ENCODE assay signal across 17 cellular contexts in genomic region chr1:27003745-27004470, GRCh38. TPM values are rescaled to one million over a fixed set of nuclear protein-coding genes. Genes with fewer than 3 reads are reported as not detected.
A peak's percentile ranks its signal among the peaks of the same experiment; 100 is the strongest.
DNase-seq lines count a peak whose midpoint lies in the region; TF ChIP-seq lines count a peak whose summit lies in the region.
"Had no signal": no experiment of that assay in that cellular context is flagged by ENCODE, and none has a peak within 500 bp of the region (broad histone marks: within the 10 kb centered on the region; RNA-seq: fewer than 3 reads in every experiment).

No MANE protein-coding gene starts in this region.

- DNase-seq in Calu3 (no peak), NT2/D1 (ENCODE audit: low read depth, low spot score) (no peak), foreskin fibroblast (peak; percentile 35 to 68), progenitor cell of endocrine pancreas (ENCODE audit: low spot score, unreplicated experiment) (no peak), brain microvascular endothelial cell (no peak), COR-L47 (lab: John Stamatoyannopoulos, UW) (no peak), NCI-H2227 treated with DMSO at 0.1 percent for 48 hours (lab: John Stamatoyannopoulos, UW) (no peak)
- no peak for DNase-seq in activated CD4-positive, CD25-positive, alpha-beta regulatory T cell treated with anti-CD3 and anti-CD28 coated beads, Interleukin-2, amount 50 U/mL, for 72 hours
- DNase-seq: activated CD4-positive, alpha-beta T cell treated with anti-CD3 and anti-CD28 coated beads for 36 hours; activated T-cell treated with anti-CD3 and anti-CD28 coated beads, Interleukin-2, amount 50 U/mL, for 72 hours; amygdala; NCI-H1105 treated with DMSO at 0.1 percent for 48 hours; NCI-H446 treated with DMSO at 0.1 percent for 48 hours; T-helper 17 cell had no signal

- no peaks in the 10 kb centered on the region for H3K9me3 ChIP-seq in NT2/D1 (ENCODE audit: insufficient read depth, low read length)
- H3K9me3 ChIP-seq: ovary had no signal

- intact Hi-C loops in Calu3 (cut with micrococcal nuclease; ENCODE audit: unreplicated experiment) = no loop called here

- H3K27ac ChIP-seq in brain microvascular endothelial cell = no peak overlapping the region
- H3K27ac ChIP-seq: ovary had no signal

- H3K9me3 Mint-ChIP-seq in Calu3 (ENCODE audit: low read depth, unreplicated experiment) (no peaks in the 10 kb centered on the region), progenitor cell of endocrine pancreas (ENCODE audit: low read depth) (no peaks in the 10 kb centered on the region)
- H3K9me3 Mint-ChIP-seq: activated T-cell treated with anti-CD3 and anti-CD28 coated beads, Interleukin-2, amount 50 U/mL, for 72 hours had no signal

- TF ChIP-seq CTCF in Calu3 (IDR thresholded peaks at IDR 0.05; ENCODE audit: unreplicated experiment) = no peak
- TF ChIP-seq CTCF in foreskin fibroblast (IDR thresholded peaks at IDR 0.05; ENCODE audit: low read depth, low read length) = no peak
- TF ChIP-seq CTCF in progenitor cell of endocrine pancreas (IDR thresholded peaks at IDR 0.05; ENCODE audit: unreplicated experiment) = no peak
- TF ChIP-seq CTCF in brain microvascular endothelial cell (IDR thresholded peaks at IDR 0.05; ENCODE audit: low read depth, low read length, missing control alignments) = no peak

- H3K27me3 ChIP-seq in NT2/D1 (ENCODE audit: insufficient read depth, insufficient read length) (no peaks in the 10 kb centered on the region), brain microvascular endothelial cell (replicated peaks) (no peaks in the 10 kb centered on the region)
- H3K27me3 ChIP-seq: ovary had no signal

- H3K9ac ChIP-seq in NT2/D1 (ENCODE audit: insufficient read length, low read depth) = peak overlapping the region; percentile 42

- BruUV-seq in Calu3 (replicated peaks; lab: Mats Ljungman, UMichigan) = no TSS peak

- peaks cover 34% of the 10 kb centered on the region for H3K4me1 Mint-ChIP-seq in Calu3 (ENCODE audit: low read depth, unreplicated experiment)
- H3K4me1 Mint-ChIP-seq in progenitor cell of endocrine pancreas (ENCODE audit: low read depth) = peaks cover 40% of the 10 kb centered on the region
- H3K4me1 Mint-ChIP-seq: activated CD4-positive, alpha-beta T cell treated with anti-CD3 and anti-CD28 coated beads for 36 hours had no signal

- H3K27ac Mint-ChIP-seq in Calu3 (ENCODE audit: unreplicated experiment) = peak overlapping the region; percentile 91
- peak overlapping the region; percentile 86 for H3K27ac Mint-ChIP-seq in progenitor cell of endocrine pancreas
- H3K27ac Mint-ChIP-seq: activated CD4-positive, alpha-beta T cell treated with anti-CD3 and anti-CD28 coated beads for 36 hours; activated T-cell treated with anti-CD3 and anti-CD28 coated beads, Interleukin-2, amount 50 U/mL, for 72 hours; T-helper 17 cell had no signal

- no peak overlapping the region for H3K4me3 ChIP-seq in NT2/D1 (ENCODE audit: insufficient read length, low read depth)
- no peak overlapping the region for H3K4me3 ChIP-seq in foreskin fibroblast (ENCODE audit: low read depth in 1 of 2, low read length in 2 of 2)
- no peak overlapping the region for H3K4me3 ChIP-seq in brain microvascular endothelial cell (ENCODE audit: low read depth, low read length)
- H3K4me3 ChIP-seq: ovary had no signal

- CTCF ChIA-PET in Calu3 (lab: Charles Lee) = interaction anchor here (0.7 kb wide), 1 partner anchor 9 kb away, joined by 3 read pairs; the partner anchor contains the start of gene TENT5B

- H3K36me3 ChIP-seq in NT2/D1 (ENCODE audit: insufficient read depth, insufficient read length, low read length) (peaks cover 69% of the 10 kb centered on the region), brain microvascular endothelial cell (replicated peaks) (no peaks in the 10 kb centered on the region)
- H3K36me3 ChIP-seq: ovary had no signal

- H3K4me1 ChIP-seq in NT2/D1 (ENCODE audit: insufficient read depth, insufficient read length) = peaks cover 59% of the 10 kb centered on the region

- H3K4me3 Mint-ChIP-seq in Calu3 (ENCODE audit: low read depth, unreplicated experiment) (no peak overlapping the region), progenitor cell of endocrine pancreas (ENCODE audit: low read depth) (no peak overlapping the region)
- H3K4me3 Mint-ChIP-seq: activated CD4-positive, alpha-beta T cell treated with anti-CD3 and anti-CD28 coated beads for 36 hours; activated T-cell treated with anti-CD3 and anti-CD28 coated beads, Interleukin-2, amount 50 U/mL, for 72 hours; T-helper 17 cell had no signal

- H3K27me3 Mint-ChIP-seq in Calu3 (ENCODE audit: unreplicated experiment) = no peaks in the 10 kb centered on the region
- no peaks in the 10 kb centered on the region for H3K27me3 Mint-ChIP-seq in progenitor cell of endocrine pancreas

- H3K36me3 Mint-ChIP-seq in Calu3 (ENCODE audit: insufficient read depth, unreplicated experiment) = peaks cover 86% of the 10 kb centered on the region
- H3K36me3 Mint-ChIP-seq in progenitor cell of endocrine pancreas (ENCODE audit: insufficient read depth) = peaks cover 5% of the 10 kb centered on the region

- in situ Hi-C loops in brain microvascular endothelial cell (cut with HindIII; ENCODE audit: low pct_ligation_motif_present, low sequenced_read_pairs) = no loop called here

RNA-seq across cellular contexts. Expression of gene TENT5B, which starts 8.7 kb away (rescaled TPM):
- 0.59 and 1.0 TPM in 2 replicates for total RNA-seq in Calu3 (2022)
- total RNA-seq in progenitor cell of endocrine pancreas = 5.1 and 5.7 TPM in 2 replicates
- total RNA-seq: activated CD4-positive, alpha-beta T cell treated with anti-CD3 and anti-CD28 coated beads for 36 hours; T-helper 17 cell had no signal

RNA-seq across cellular contexts. Expression of gene TRNP1, which starts 10.4 kb away (rescaled TPM):
- total RNA-seq in Calu3 (2022) = 195 and 277 TPM in 2 replicates
- total RNA-seq in progenitor cell of endocrine pancreas = 48.8 and 49.3 TPM in 2 replicates

RNA-seq across cellular contexts. Expression of gene KDF1, which starts 43.6 kb away (rescaled TPM):
- total RNA-seq in Calu3 (2022) (18.9 and 19.4 TPM in 2 replicates), progenitor cell of endocrine pancreas (22.2 and 26.1 TPM in 2 replicates)
- total RNA-seq: H4, lung microvascular endothelial cell had no signal

Comparison
In these comparisons a context has a peak if more than half of its experiments do, and no peak if none do; other contexts are left out.
1. DNase-seq: peak in foreskin fibroblast (2 of 2); none in Calu3 (single experiment), NT2/D1 (single experiment), progenitor cell of endocrine pancreas (single experiment), brain microvascular endothelial cell (single experiment), activated CD4-positive, CD25-positive, alpha-beta regulatory T cell treated with anti-CD3 and anti-CD28 coated beads, Interleukin-2, amount 50 U/mL, for 72 hours (single experiment), COR-L47 (single experiment) and NCI-H2227 treated with DMSO at 0.1 percent for 48 hours (single experiment).